In the genomic region with DNA sequence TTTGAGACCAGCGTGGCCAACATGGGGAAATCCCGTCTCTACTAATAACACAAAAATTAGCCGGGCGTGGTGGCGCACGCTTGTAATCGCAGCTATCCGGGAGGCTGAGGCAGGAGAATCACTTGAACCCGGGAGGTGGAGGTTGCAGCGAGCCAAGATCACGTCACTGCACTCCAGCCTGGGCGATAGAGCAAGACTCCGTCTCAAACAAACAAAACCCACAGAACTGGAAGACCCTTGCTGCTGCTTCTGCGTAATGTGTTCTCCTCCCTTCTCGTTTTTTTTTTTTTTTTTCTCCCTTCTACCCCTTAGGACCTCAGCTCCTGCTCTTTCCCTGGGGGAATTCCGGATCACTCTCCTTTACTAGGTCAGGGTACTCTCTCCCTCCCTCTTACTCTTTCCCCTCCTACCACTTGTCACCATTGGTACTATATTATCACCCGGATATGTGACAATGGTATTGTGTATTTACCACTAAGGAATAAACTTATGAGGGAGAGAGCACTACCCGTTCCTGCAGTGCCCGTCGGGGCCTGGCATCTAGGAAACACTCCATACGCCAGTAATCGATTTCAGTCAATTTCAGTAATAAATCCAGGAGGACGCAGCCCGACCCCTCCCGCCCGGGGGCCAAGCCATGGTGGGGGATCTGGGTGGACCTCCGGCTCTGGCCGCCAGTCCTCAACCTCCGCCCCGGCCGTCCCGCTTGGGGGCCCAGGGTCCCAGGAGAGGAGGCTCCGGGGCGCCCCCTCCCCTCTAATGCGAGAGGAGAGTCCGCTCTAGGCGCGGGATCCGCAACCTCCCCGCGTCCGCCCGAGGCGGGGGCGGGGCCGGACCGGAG, we compare ENCODE assay signal across 8 cellular contexts.
DNase-seq lines count a peak whose midpoint lies in the region; ATAC-seq and TF ChIP-seq lines count a peak whose summit lies in the region.

No MANE protein-coding gene starts in this region.

- peak; percentile 31 for ATAC-seq in GM18517 (IDR thresholded peaks at IDR 0.05; ENCODE audit: unreplicated experiment)
- ATAC-seq in HG03108 (IDR thresholded peaks at IDR 0.05; ENCODE audit: unreplicated experiment) = peak; percentile 11

- H3K9me3 ChIP-seq in iPS DF 6.9 (ENCODE audit: control insufficient read depth, insufficient read depth, low read length) = no peaks in the 10 kb centered on the region

- TF ChIP-seq CTCF in retinal pigment epithelial cell (conservative IDR thresholded peaks at IDR 0.05; ENCODE audit: low read depth, low read length) = no peak

- DNase-seq in Ammon's horn (ENCODE audit: low spot score) (peak; percentile 83), OCI-M2 (lab: John Stamatoyannopoulos, UW; ENCODE audit: unreplicated experiment) (peak; percentile 81), anterior cingulate cortex (lab: John Stamatoyannopoulos, UW) (peak in 56 of 58 donors; percentile 25 to 90 (median 75)), iPS DF 6.9 (ENCODE audit: low read depth, low spot score) (peak; percentile 41), retinal pigment epithelial cell (ENCODE audit: low read depth) (no peak), SW480 (ENCODE audit: low spot score) (no peak)

- no peak overlapping the region for H3K27ac ChIP-seq in iPS DF 6.9 (ENCODE audit: low read length)

- H3K36me3 ChIP-seq in iPS DF 6.9 (ENCODE audit: control insufficient read depth, insufficient read depth, low read length) = no peaks in the 10 kb centered on the region

- H3K4me1 ChIP-seq in iPS DF 6.9 (ENCODE audit: control insufficient read depth, insufficient read depth, low read length) = no peaks in the 10 kb centered on the region

- H3K4me3 ChIP-seq in iPS DF 6.9 (ENCODE audit: low read length) = peak overlapping the region; percentile 90
- H3K4me3 ChIP-seq in retinal pigment epithelial cell (ENCODE audit: low read length) = peak overlapping the region; percentile 76

- WGBS in iPS DF 6.9 (ENCODE audit: insufficient coverage, insufficient read length) = no CpG with 5 or more reads among the region's 47 CpGs

- H3K27me3 ChIP-seq in iPS DF 6.9 (ENCODE audit: control insufficient read depth, insufficient read depth, low read length) = no peaks in the 10 kb centered on the region

Comparison
In these comparisons a context has a peak if more than half of its experiments do, and no peak if none do; other contexts are left out.
1. DNase-seq: peak in Ammon's horn (single experiment), OCI-M2 (single experiment), anterior cingulate cortex (56 of 58) and iPS DF 6.9 (single experiment); none in retinal pigment epithelial cell (single experiment) and SW480 (single experiment).